14 cellular contexts compared by ENCODE assay signal in the genomic region with DNA sequence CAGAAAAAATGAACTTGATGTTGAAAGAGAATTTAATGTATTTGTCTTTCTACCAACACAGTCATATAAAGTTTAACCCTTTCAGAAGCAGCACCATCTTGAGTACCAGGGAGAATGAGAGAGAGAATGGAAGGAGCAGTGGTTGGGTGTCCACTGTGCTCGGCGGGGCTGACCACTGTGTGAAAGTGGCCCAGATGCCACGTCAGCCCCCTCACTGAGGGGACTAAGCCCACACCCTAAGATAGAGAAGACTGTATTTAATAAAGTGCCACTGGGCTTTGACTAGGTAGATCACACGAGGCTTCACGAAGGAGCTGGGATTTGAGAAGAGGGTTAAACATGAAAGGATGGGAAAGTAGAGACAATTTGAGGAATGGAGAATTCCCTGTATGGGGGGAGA. TPM values are rescaled to one million over a fixed set of nuclear protein-coding genes. Genes with fewer than 3 reads are reported as not detected.
DNase-seq lines count a peak whose midpoint lies in the region; ATAC-seq and TF ChIP-seq lines count a peak whose summit lies in the region.
"Had no signal": no experiment of that assay in that cellular context is flagged by ENCODE, and none has a peak within 500 bp of the region (broad histone marks: within the 10 kb centered on the region; RNA-seq: fewer than 3 reads in every experiment).

No MANE protein-coding gene starts in this region.

- H3K4me3 ChIP-seq in BLaER1 (no peak overlapping the region), WI38 (ENCODE audit: low read depth, low read length) (peak overlapping the region; percentile 42)
- H3K4me3 ChIP-seq: GM12878 had no signal

- peaks cover 3% of the 10 kb centered on the region for H3K27me3 Mint-ChIP-seq in glutamatergic neuron (ENCODE audit: unreplicated experiment)
- peaks cover 20 to 31% of the 10 kb centered on the region in 2 donors for H3K27me3 Mint-ChIP-seq in natural killer cell (ENCODE audit: low read depth in 2 of 2)
- H3K27me3 Mint-ChIP-seq: B cell had no signal

- DNase-seq in glutamatergic neuron, result no peak
- DNase-seq in sciatic nerve (ENCODE audit: low spot score), result peak; percentile 19
- DNase-seq in NCI-H2107 treated with DMSO at 0.1 percent for 48 hours (lab: John Stamatoyannopoulos, UW; ENCODE audit: unreplicated experiment), result no peak
- DNase-seq in natural killer cell, result no peak
- DNase-seq in central memory CD4-positive, alpha-beta T cell, result no peak
- DNase-seq: activated CD4-positive, alpha-beta T cell treated with anti-CD3 and anti-CD28 coated beads, Interleukin-2, amount 50 U/mL, for 48 hours; activated effector memory CD4-positive, alpha-beta T cell treated with anti-CD3 and anti-CD28 coated beads, Interleukin-2, amount 50 U/mL, for 16 hours; stimulated activated CD4-positive, alpha-beta T cell treated with anti-CD3 and anti-CD28 coated beads, Interleukin-1b, Interleukin-23, amount 100 ng/mL, for 48 hours had no signal

- H3K9me3 ChIP-seq in BLaER1, result no peaks in the 10 kb centered on the region

- H3K9me3 Mint-ChIP-seq in glutamatergic neuron (ENCODE audit: unreplicated experiment), result peaks cover 4% of the 10 kb centered on the region
- no peaks in the 10 kb centered on the region for H3K9me3 Mint-ChIP-seq in natural killer cell
- H3K9me3 Mint-ChIP-seq: T-helper 2 cell treated with Interferon-gamma antibody and Interleukin-4, amounts not matched to agents 5 μg/mL and 100 μg/mL, for 36 hours had no signal

- no peak overlapping the region for H3K27ac Mint-ChIP-seq in glutamatergic neuron (ENCODE audit: unreplicated experiment)
- no peak overlapping the region for H3K27ac Mint-ChIP-seq in natural killer cell
- H3K27ac Mint-ChIP-seq: B cell; T-helper 2 cell treated with Interferon-gamma antibody and Interleukin-4, amounts not matched to agents 5 μg/mL and 100 μg/mL, for 36 hours had no signal

- TF ChIP-seq CTCF in WI38 (IDR thresholded peaks at IDR 0.05; ENCODE audit: low read depth, low read length) (no peak), glutamatergic neuron (IDR thresholded peaks at IDR 0.05; ENCODE audit: partially characterized antibody, unreplicated experiment) (no peak), natural killer cell (IDR thresholded peaks at IDR 0.05) (no peak)

- peak overlapping the region; percentile 37 for H3K4me3 Mint-ChIP-seq in glutamatergic neuron (ENCODE audit: unreplicated experiment)
- no peak overlapping the region for H3K4me3 Mint-ChIP-seq in natural killer cell
- H3K4me3 Mint-ChIP-seq: B cell; T-helper 2 cell treated with Interferon-gamma antibody and Interleukin-4, amounts not matched to agents 5 μg/mL and 100 μg/mL, for 36 hours had no signal

- H3K9ac ChIP-seq in BLaER1, result no peak overlapping the region

- intact Hi-C loops in sciatic nerve (cut with DNase I), result no loop called here
- intact Hi-C loops in natural killer cell (cut with micrococcal nuclease), result no loop called here

- H4K20me1 ChIP-seq in BLaER1, result no peaks in the 10 kb centered on the region

- H3K4me1 Mint-ChIP-seq in glutamatergic neuron (ENCODE audit: low read depth, unreplicated experiment) (peaks cover 36% of the 10 kb centered on the region), natural killer cell (peaks cover 17 to 28% of the 10 kb centered on the region in 2 donors)

- ATAC-seq in sciatic nerve (no peak), GM21737 (IDR thresholded peaks at IDR 0.05; ENCODE audit: unreplicated experiment) (no peak), natural killer cell (no peak)

- peaks cover 32% of the 10 kb centered on the region for H3K4me1 ChIP-seq in BLaER1

- peak overlapping the region; percentile 67 for H3K4me2 ChIP-seq in BLaER1

- H3K36me3 ChIP-seq in BLaER1, result no peaks in the 10 kb centered on the region

- no peaks in the 10 kb centered on the region for H3K27me3 ChIP-seq in BLaER1

- H3K36me3 Mint-ChIP-seq in glutamatergic neuron (ENCODE audit: unreplicated experiment), result peaks cover 5% of the 10 kb centered on the region
- H3K36me3 Mint-ChIP-seq in natural killer cell, result no peaks in the 10 kb centered on the region

- no peak overlapping the region for H3K27ac ChIP-seq in BLaER1

RNA-seq across cellular contexts. Expression of a gene that starts 31.2 kb away (rescaled TPM):
- total RNA-seq in glutamatergic neuron (ENCODE audit: unreplicated experiment) (0.56 TPM), sciatic nerve (6.5 TPM), natural killer cell (1 to 10 TPM in 2 of 3 donors, under 1 TPM in 1; 0.25 to 3.6 (median 1.2) TPM)

RNA-seq across cellular contexts. Expression of a gene that starts 59.9 kb away (rescaled TPM):
- total RNA-seq in glutamatergic neuron (ENCODE audit: unreplicated experiment) (35.3 TPM), sciatic nerve (32.4 TPM), natural killer cell (100 to 1,000 TPM in 1 of 3 donors, 10 to 100 TPM in 2; 62.2 to 135 (median 78.5) TPM)
